In genomic region chr1:9593147-9593491, GRCh38 we compare ENCODE assay signal across 13 cellular contexts. TPM values are rescaled to one million over a fixed set of nuclear protein-coding genes. Genes with fewer than 3 reads are reported as not detected.
DNase-seq lines count a peak whose midpoint lies in the region; ATAC-seq and TF ChIP-seq lines count a peak whose summit lies in the region.
"Had no signal": no experiment of that assay in that cellular context is flagged by ENCODE, and none has a peak within 500 bp of the region (broad histone marks: within the 10 kb centered on the region; RNA-seq: fewer than 3 reads in every experiment).

No MANE protein-coding gene starts in this region.

- H3K4me3 Mint-ChIP-seq in type B pancreatic cell, result peak overlapping the region; percentile 54
- H3K4me3 Mint-ChIP-seq: activated CD4-positive, alpha-beta T cell treated with anti-CD3 and anti-CD28 coated beads for 36 hours had no signal

- no peak overlapping the region for H3K18ac ChIP-seq in mesendoderm (ENCODE audit: low read length)

- H3K4me1 Mint-ChIP-seq in type B pancreatic cell (ENCODE audit: unreplicated experiment), result peaks cover 29% of the 10 kb centered on the region

- intact Hi-C loops in cardiac septum (cut with DNase I), result no loop called here

- no peak overlapping the region for H3K4ac ChIP-seq in mesendoderm (ENCODE audit: low read depth, low read length)

- DNase-seq in cardiac muscle cell (ENCODE audit: low read depth in 1 of 2, low spot score in 1 of 2) (no peak), cardiac septum (ENCODE audit: low spot score) (no peak), caudate nucleus (lab: John Stamatoyannopoulos, UW) (no peak), mesendoderm (no peak), type B pancreatic cell (ENCODE audit: extremely low spot score, unreplicated experiment) (no peak), DMS153 treated with DMSO at 0.1 percent for 48 hours (lab: John Stamatoyannopoulos, UW; ENCODE audit: unreplicated experiment) (no peak), G401 (ENCODE audit: low spot score) (no peak)
- DNase-seq: activated naive CD4-positive, alpha-beta T cell treated with anti-CD3 and anti-CD28 coated beads, Interleukin-2, amount 50 U/mL, for 16 hours; NCI-H748 treated with DMSO at 0.1 percent for 48 hours had no signal

- no peaks in the 10 kb centered on the region for H3K9me3 ChIP-seq in cardiac muscle cell (ENCODE audit: low read depth)
- H3K9me3 ChIP-seq: uterus had no signal

- H3K4me2 ChIP-seq in mesendoderm (ENCODE audit: low read length), result no peak overlapping the region

- H3K4me3 ChIP-seq in cardiac muscle cell (no peak overlapping the region), mesendoderm (ENCODE audit: low read length) (no peak overlapping the region)
- H3K4me3 ChIP-seq: SJSA1, uterus had no signal

- no peak overlapping the region for H4K8ac ChIP-seq in mesendoderm (ENCODE audit: low read depth, low read length)

- ATAC-seq in GM19463 (IDR thresholded peaks at IDR 0.05; ENCODE audit: unreplicated experiment), result no peak

- H2BK120ac ChIP-seq in mesendoderm (ENCODE audit: low read depth, low read length), result no peak overlapping the region

- peak overlapping the region; percentile 73 for H3K27ac ChIP-seq in cardiac muscle cell
- H3K27ac ChIP-seq in caudate nucleus (ENCODE audit: low read depth, low read length), result peak overlapping the region; percentile 82
- H3K27ac ChIP-seq in mesendoderm (ENCODE audit: low read depth, low read length), result no peak overlapping the region
- H3K27ac ChIP-seq: SJSA1 had no signal

- WGBS in mesendoderm (ENCODE audit: extremely low coverage, insufficient coverage, low lambda C conversion rate), result no CpG with 5 or more reads among the region's 9 CpGs

- peak overlapping the region; percentile 58 for H3K56ac ChIP-seq in mesendoderm (ENCODE audit: low read length)

- no peak overlapping the region for H3K23ac ChIP-seq in mesendoderm (ENCODE audit: low read length)

- H4K5ac ChIP-seq in mesendoderm (ENCODE audit: low read length), result no peak overlapping the region

- no peak overlapping the region for H2AK5ac ChIP-seq in mesendoderm (ENCODE audit: low read length)

- in situ Hi-C loops in G401 (cut with HindIII; ENCODE audit: low sequenced_read_pairs), result no loop called here

- no peak overlapping the region for H3K9ac ChIP-seq in mesendoderm (ENCODE audit: low read length)

- peak overlapping the region; percentile 74 for H3K27ac Mint-ChIP-seq in type B pancreatic cell
- H3K27ac Mint-ChIP-seq: activated CD4-positive, alpha-beta T cell treated with anti-CD3 and anti-CD28 coated beads for 36 hours had no signal

- H2BK5ac ChIP-seq in mesendoderm (ENCODE audit: low read length), result no peak overlapping the region

- no peaks in the 10 kb centered on the region for H3K27me3 Mint-ChIP-seq in type B pancreatic cell
- H3K27me3 Mint-ChIP-seq: activated CD4-positive, alpha-beta T cell treated with anti-CD3 and anti-CD28 coated beads for 36 hours had no signal

- H3K4me1 ChIP-seq in cardiac muscle cell (ENCODE audit: low read depth) (peaks cover 15% of the 10 kb centered on the region), mesendoderm (ENCODE audit: control insufficient read depth, low read depth, low read length) (peaks cover 8% of the 10 kb centered on the region)

- H2BK15ac ChIP-seq in mesendoderm (replicated peaks; ENCODE audit: low read depth), result no peak overlapping the region

- no peaks in the 10 kb centered on the region for H3K36me3 ChIP-seq in cardiac muscle cell
- H3K36me3 ChIP-seq in mesendoderm (ENCODE audit: control insufficient read depth, insufficient read depth, low read length), result no peaks in the 10 kb centered on the region
- H3K36me3 ChIP-seq: uterus had no signal

- peaks cover 55% of the 10 kb centered on the region for H3K79me2 ChIP-seq in mesendoderm (ENCODE audit: control insufficient read depth, insufficient read depth, low read length)

- TF ChIP-seq CTCF in cardiac muscle cell (IDR thresholded peaks at IDR 0.05; ENCODE audit: low read depth, low read length) (no peak), type B pancreatic cell (conservative IDR thresholded peaks at IDR 0.05) (no peak)

- no peaks in the 10 kb centered on the region for H3K27me3 ChIP-seq in cardiac muscle cell
- no peaks in the 10 kb centered on the region for H3K27me3 ChIP-seq in mesendoderm (ENCODE audit: insufficient read depth, low read length, poor library complexity)
- H3K27me3 ChIP-seq: SJSA1, uterus had no signal

- H3K9me3 Mint-ChIP-seq in type B pancreatic cell, result no peaks in the 10 kb centered on the region

- no peaks in the 10 kb centered on the region for H3K36me3 Mint-ChIP-seq in type B pancreatic cell

- peaks cover 33% of the 10 kb centered on the region for H3K79me1 ChIP-seq in mesendoderm (ENCODE audit: low read length)

RNA-seq across cellular contexts. Expression of gene TMEM201, which starts 4.4 kb away (rescaled TPM):
- total RNA-seq in cardiac muscle cell, result 21.0 and 28.0 TPM in 2 replicates
- polyA plus RNA-seq in cardiac muscle cell, result 25.0 and 34.1 TPM in 2 replicates
- 19.0 TPM for total RNA-seq in cardiac septum
- polyA plus RNA-seq in mesendoderm (2013, experiment 1 of 2), result 16.6 TPM
- polyA plus RNA-seq in mesendoderm (2013, experiment 2 of 2), result 16.0 TPM
- 18.4 and 26.0 TPM in 2 replicates for total RNA-seq in type B pancreatic cell (ENCODE audit: low replicate concordance)
- total RNA-seq in G401 (2014; rRNA removed; shearing (Covaris generic)), result 65.2 and 68.3 TPM in 2 replicates

RNA-seq across cellular contexts. Expression of gene SLC25A33, which starts 53.9 kb away (rescaled TPM):
- total RNA-seq in cardiac muscle cell, result 12.3 and 12.5 TPM in 2 replicates
- polyA plus RNA-seq in cardiac muscle cell, result 10.4 and 12.2 TPM in 2 replicates
- 4.0 TPM for total RNA-seq in cardiac septum
- polyA plus RNA-seq in mesendoderm (2013, experiment 1 of 2), result 13.1 TPM
- polyA plus RNA-seq in mesendoderm (2013, experiment 2 of 2), result 13.0 TPM
- 5.8 and 7.6 TPM in 2 replicates for total RNA-seq in type B pancreatic cell (ENCODE audit: low replicate concordance)
- total RNA-seq in G401 (2014; rRNA removed; shearing (Covaris generic)), result 42.2 and 48.5 TPM in 2 replicates

RNA-seq across cellular contexts. Expression of gene PIK3CD, which starts 58.4 kb away (rescaled TPM):
- total RNA-seq in cardiac muscle cell (4.7 and 7.9 TPM in 2 replicates), cardiac septum (3.0 TPM), type B pancreatic cell (ENCODE audit: low replicate concordance) (1.7 and 1.8 TPM in 2 replicates)
- polyA plus RNA-seq in cardiac muscle cell, result 3.0 and 6.5 TPM in 2 replicates
- polyA plus RNA-seq in mesendoderm (2013, experiment 1 of 2), result 2.4 TPM
- 2.5 TPM for polyA plus RNA-seq in mesendoderm (2013, experiment 2 of 2)
- total RNA-seq in G401 (2014; rRNA removed; shearing (Covaris generic)), result 59.4 and 73.9 TPM in 2 replicates
